ENCODE assay signal across 22 cellular contexts in genomic region chr9:84285381-84285780, GRCh38. TPM values are rescaled to one million over a fixed set of nuclear protein-coding genes. Genes with fewer than 3 reads are reported as not detected.
DNase-seq lines count a peak whose midpoint lies in the region; ATAC-seq, FAIRE-seq and TF ChIP-seq lines count a peak whose summit lies in the region.
"Had no signal": no experiment of that assay in that cellular context is flagged by ENCODE, and none has a peak within 500 bp of the region (broad histone marks: within the 10 kb centered on the region; RNA-seq: fewer than 3 reads in every experiment).

No MANE protein-coding gene starts in this region.

- TF ChIP-seq CTCF in GM12878 (IDR thresholded peaks at IDR 0.05 in 2 of 3, conservative IDR thresholded peaks at IDR 0.05 in 1 of 3; ENCODE audit: control insufficient read depth in 2 of 3, extremely low read depth in 1 of 3, insufficient read depth in 1 of 3, low read depth in 3 of 3, low read length in 3 of 3) (no peak), pancreas (IDR thresholded peaks at IDR 0.05) (no peak)

- H3K27ac ChIP-seq in GM12878 (ENCODE audit: control insufficient read depth, insufficient read depth), result no peak overlapping the region
- no peak overlapping the region for H3K27ac ChIP-seq in pancreas
- H3K27ac ChIP-seq: body of pancreas, coronary artery had no signal

- TF ChIP-seq EP300 in GM12878 (IDR thresholded peaks at IDR 0.05; ENCODE audit: borderline replicate concordance in 1 of 2, control insufficient read depth in 1 of 2, low read depth in 2 of 2, low read length in 2 of 2), result no peak

- no peaks in the 10 kb centered on the region for H3K36me3 ChIP-seq in GM12878 (ENCODE audit: control insufficient read depth in 2 of 2, insufficient read depth in 2 of 2, low read length in 1 of 2)
- H3K36me3 ChIP-seq in pancreas, result peaks cover 0 to 7% (median 0%) of the 10 kb centered on the region in 3 donors

- no peak for TF ChIP-seq POLR2A in GM12878 (IDR thresholded peaks at IDR 0.05; ENCODE audit: low read depth, low read length)

- CTCF ChIA-PET in GM12878 (lab: Yijun Ruan, JAX), result interaction anchor here (0.7 to 5.0 kb wide), 8 partner anchors 9 to 113 kb away, joined by 3 to 38 read pairs (median 5); no protein-coding TSS in a partner anchor

- peak overlapping the region; percentile 62 for H3K4me2 ChIP-seq in GM12878 (ENCODE audit: control insufficient read depth, insufficient read depth)

- RAD21 ChIA-PET in GM12878 (lab: Charles Lee; ENCODE audit: unreplicated experiment), result interaction anchor here (1.1 to 3.5 kb wide), 8 partner anchors 9 to 309 kb away, joined by 3 to 10 read pairs (median 4); no protein-coding TSS in a partner anchor

- no peak for FAIRE-seq in GM12878 (lab: Jason Lieb, UNC)
- FAIRE-seq in pancreas (lab: Jason Lieb, UNC), result no peak

- intact Hi-C loops in GM12878 (cut with micrococcal nuclease; ENCODE audit: unreplicated experiment), result no loop called here
- intact Hi-C loops in pancreas (cut with DNase I), result no loop called here

- DNase-seq in GM12878 (ENCODE audit: low read depth, low spot score) (no peak), pancreas (no peak), HK-2 (ENCODE audit: unreplicated experiment) (no peak), amniotic stem cell (lab: John Stamatoyannopoulos, UW) (no peak)
- DNase-seq: activated B cell treated with CpG ODN at 0.5 μM for 24 hours, activated gamma-delta T cell treated with Interleukin-2 at 50 U/mL for 16 hours, AML-193, body of pancreas, Calu3, foreskin melanocyte, H9, left cardiac atrium, mucosa of descending colon, NCI-H2081 treated with DMSO at 0.1 percent for 48 hours, NCI-H748 treated with DMSO at 0.1 percent for 48 hours, nucleus accumbens had no signal

- WGBS in GM12878 (ENCODE audit: insufficient coverage, insufficient replicate concordance, low lambda C conversion rate, missing lambda C conversion rate), result 0% methylated on average over 2 of the region's 2 CpGs
- WGBS in pancreas, 2 donors, result 36 to 56% methylated on average over 2 of the region's 2 CpGs

- peaks cover 5% of the 10 kb centered on the region; the same call in 1 of the 2 replicates for H3K4me1 ChIP-seq in GM12878 (ENCODE audit: control insufficient read depth, insufficient read depth, low read length)
- H3K4me1 ChIP-seq in pancreas, result no peaks in the 10 kb centered on the region

- SMC1A ChIA-PET in GM12878 (lab: Charles Lee; ENCODE audit: uncharacterized antibody, unreplicated experiment), result interaction anchor here (0.6 to 5.0 kb wide), 17 partner anchors 9 to 365 kb away, joined by 3 to 48 read pairs (median 4); a partner anchor contains a TSS

- peak; percentile 81 for ATAC-seq in GM18498 (IDR thresholded peaks at IDR 0.05; ENCODE audit: unreplicated experiment)
- ATAC-seq in GM19324 (IDR thresholded peaks at IDR 0.05; ENCODE audit: low FRiP score, unreplicated experiment), result peak; percentile 57
- peak; percentile 64 for ATAC-seq in HG02885 (IDR thresholded peaks at IDR 0.05; ENCODE audit: poor library complexity, unreplicated experiment)
- peak; percentile 58; the same call in 2 of the 3 replicates for ATAC-seq in GM12878
- no peak for ATAC-seq in pancreas
- ATAC-seq: body of pancreas, left cardiac atrium, mucosa of descending colon, sciatic nerve had no signal

- BruUV-seq in GM12878 (replicated peaks; lab: Mats Ljungman, UMichigan), result no TSS peak

- no peaks in the 10 kb centered on the region for H4K20me1 ChIP-seq in GM12878 (ENCODE audit: control insufficient read depth, insufficient read depth)

- no peaks in the 10 kb centered on the region for H3K79me2 ChIP-seq in GM12878 (ENCODE audit: control insufficient read depth, insufficient read depth, low read length)

- in situ Hi-C loops in GM12878 (cut with MboI), result no loop called here

- peak overlapping the region; percentile 47; the same call in 1 of the 2 replicates for H3K4me3 ChIP-seq in GM12878
- no peak overlapping the region for H3K4me3 ChIP-seq in pancreas
- H3K4me3 ChIP-seq: body of pancreas, coronary artery, mucosa of descending colon had no signal

- H3K9me3 ChIP-seq in GM12878 (replicated peaks; ENCODE audit: control insufficient read depth, insufficient read depth, low read length) (no peaks in the 10 kb centered on the region), pancreas (no peaks in the 10 kb centered on the region)
- H3K9me3 ChIP-seq: body of pancreas, mucosa of descending colon had no signal

- TF ChIP-seq RAD21 in GM12878 (IDR thresholded peaks at IDR 0.05; ENCODE audit: insufficient read depth, low read depth, low read length), result no peak

- no peak overlapping the region for H3K9ac ChIP-seq in GM12878 (ENCODE audit: control insufficient read depth, insufficient read depth, low read length)

- H2AFZ ChIP-seq in GM12878 (ENCODE audit: control insufficient read depth, low read depth, low read length), result peak overlapping the region; percentile 75

- H3K27me3 ChIP-seq in GM12878 (replicated peaks in 1 of 2; ENCODE audit: control insufficient read depth in 2 of 2, insufficient read depth in 2 of 2, low read length in 1 of 2), result no peaks in the 10 kb centered on the region
- H3K27me3 ChIP-seq in pancreas, result no peaks in the 10 kb centered on the region
- H3K27me3 ChIP-seq: body of pancreas had no signal

- POLR2A ChIA-PET in GM12878 (lab: Charles Lee), result interaction anchor here (0.9 to 1.3 kb wide), 3 partner anchors 8 to 21 kb away, joined by 3 to 7 read pairs (median 3); no protein-coding TSS in a partner anchor

TF ChIP-seq in GM12878, 131 proteins besides CTCF, POLR2A, EP300 and RAD21:
- TF ChIP-seq ZNF24 (IDR thresholded peaks at IDR 0.05) (0 out of 2 replicates have a peak, but pooled peaks have one; percentile 45), CREM (IDR thresholded peaks at IDR 0.05; ENCODE audit: low read depth) (no peak), IKZF1 (conservative IDR thresholded peaks at IDR 0.05) (0 out of 2 replicates have a peak, but pooled peaks have one; percentile 20), IKZF2 (IDR thresholded peaks at IDR 0.05) (peak in 1 of 2 experiments; percentile 29; a peak in 2 of 4 replicates)

RNA-seq across cellular contexts. Expression of gene SLC28A3, which starts 55.2 kb away (rescaled TPM):
- 0.25 and 0.29 TPM in 2 replicates for total RNA-seq in GM12878 (2013; cell fraction: nucleolus; rRNA removed)
- total RNA-seq in GM12878 (2014; rRNA removed) (0.05 and 0.06 TPM in 2 replicates), GM12878 (2014; rRNA removed; fragmentation: Illumina TruSeq; extraction: Trizol) (0.04 and 0.05 TPM in 2 replicates), GM12878 (2021) (0.11 and 0.13 TPM in 2 replicates), pancreas (10 to 100 TPM in 2 of 6 donors, 1 to 10 TPM in 4; 5.7 to 17.2 (median 7.9) TPM)
- polyA plus RNA-seq in GM12878 (2011; ENCODE audit: low read depth), result 0.13 TPM
- polyA plus RNA-seq in GM12878 (2011; rRNA removed) (0.27 and 0.39 TPM in 2 replicates), GM12878 (2014; fragmentation: Illumina TruSeq; extraction: Trizol) (0.15 TPM in 1 of 2 replicates, not detected in the other), GM12878 (2014; fragmentation: Nextera tagmentation; extraction: Ambion mirVana) (under 1 TPM; 0.06 to 0.07 TPM), GM12878 (2014; rRNA removed) (0.03 TPM in 2 replicates), GM12878 (2016; fragmentation: Nextera tagmentation; extraction: Ambion mirVana) (not detected), pancreas (10 to 100 TPM in 1 of 2 donors, 1 to 10 TPM in 1; 6.8 to 10.4 TPM)
- 0.10 and 0.13 TPM in 2 replicates for polyA plus RNA-seq in GM12878 (2011; cell fraction: cytosol; rRNA removed)
- polyA plus RNA-seq in GM12878 (2011; cell fraction: nucleus; rRNA removed), result 0.12 and 0.21 TPM in 2 replicates
- polyA plus RNA-seq in GM12878 (2012), result 0.15 and 0.17 TPM in 2 replicates
- 0.10 and 0.15 TPM in 2 replicates for polyA minus RNA-seq in GM12878 (2011; rRNA and poly(A)+ RNA removed)
- not detected in 2 replicates for polyA minus RNA-seq in GM12878 (2011; cell fraction: cytosol; rRNA and poly(A)+ RNA removed)
- polyA minus RNA-seq in GM12878 (2011; cell fraction: nucleus; rRNA and poly(A)+ RNA removed), result 0.24 TPM in 1 of 2 replicates, not detected in the other
- total RNA-seq: activated B cell treated with CpG ODN at 0.5 μM for 24 hours, H9 had no signal
- polyA plus RNA-seq: IgD-negative memory B cell had no signal

Comparison
In these comparisons a context has a peak if more than half of its experiments do, and no peak if none do; other contexts are left out.
1. ATAC-seq: peak in GM18498 (single experiment), GM19324 (single experiment), HG02885 (single experiment) and GM12878 (single experiment); none in pancreas (0 of 4).
2. RNA of gene SLC28A3, which starts 55.2 kb away (total RNA-seq): 5.7 to 17.2 TPM in pancreas; 0.04 to 0.29 TPM in GM12878; every median in the first group is over 4 times any median in the second.